Comparison of ENCODE assay signal across 22 cellular contexts in the genomic region with DNA sequence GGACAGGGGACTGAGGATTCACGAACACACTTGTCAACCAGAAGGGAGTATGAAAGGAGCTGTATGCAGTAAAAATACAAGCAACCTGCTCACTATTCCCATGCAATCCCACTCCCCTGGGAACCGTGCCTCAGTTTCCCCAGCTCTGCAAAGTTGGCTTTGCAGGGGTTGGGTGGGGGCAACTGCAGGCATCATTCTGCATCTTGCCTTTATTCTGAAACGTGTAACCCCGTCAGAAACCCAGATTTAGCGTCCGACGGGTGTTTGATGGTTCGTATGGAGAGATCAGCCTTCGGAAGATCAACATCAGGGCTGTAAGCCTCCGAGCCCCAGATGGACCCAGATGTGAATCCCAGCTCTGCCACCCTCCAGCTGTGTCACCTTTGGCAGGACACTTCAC. TPM values are rescaled to one million over a fixed set of nuclear protein-coding genes. Genes with fewer than 3 reads are reported as not detected.
DNase-seq lines count a peak whose midpoint lies in the region; ATAC-seq and TF ChIP-seq lines count a peak whose summit lies in the region.
"Had no signal": no experiment of that assay in that cellular context is flagged by ENCODE, and none has a peak within 500 bp of the region (broad histone marks: within the 10 kb centered on the region; RNA-seq: fewer than 3 reads in every experiment).

No MANE protein-coding gene starts in this region.

- no peaks in the 10 kb centered on the region for H4K20me1 ChIP-seq in OCI-LY7 (ENCODE audit: insufficient read depth, low read length)

- no peaks in the 10 kb centered on the region for H3K27me3 Mint-ChIP-seq in memory B cell

- TF ChIP-seq CTCF in left ventricle myocardium inferior (IDR thresholded peaks at IDR 0.05; ENCODE audit: borderline replicate concordance) (no peak), OCI-LY7 (conservative IDR thresholded peaks at IDR 0.05; ENCODE audit: low read length) (no peak), lower lobe of right lung (IDR thresholded peaks at IDR 0.05) (no peak)

- intact Hi-C loops in left ventricle myocardium inferior (cut with micrococcal nuclease) = no loop called here
- intact Hi-C loops in Right ventricle myocardium superior (cut with DNase I) = no loop called here
- intact Hi-C loops in OCI-LY7 (cut with micrococcal nuclease; ENCODE audit: unreplicated experiment) = no loop called here
- intact Hi-C loops in lower lobe of right lung (cut with DNase I) = no loop called here

- H3K4me3 Mint-ChIP-seq in memory B cell = no peak overlapping the region
- H3K4me3 Mint-ChIP-seq: type B pancreatic cell had no signal

- no peaks in the 10 kb centered on the region for H3K9me3 ChIP-seq in left ventricle myocardium inferior (replicated peaks)
- no peaks in the 10 kb centered on the region for H3K9me3 ChIP-seq in OCI-LY7 (ENCODE audit: low read length)
- H3K9me3 ChIP-seq in lower lobe of right lung = no peaks in the 10 kb centered on the region

- peaks cover 11% of the 10 kb centered on the region for H3K4me1 ChIP-seq in left ventricle myocardium inferior
- H3K4me1 ChIP-seq in OCI-LY7 (ENCODE audit: insufficient read depth, low read length, poor library complexity, severe bottlenecking) = peaks cover 40% of the 10 kb centered on the region
- H3K4me1 ChIP-seq in lower lobe of right lung = peaks cover 13% of the 10 kb centered on the region

- no peak overlapping the region for H3K27ac ChIP-seq in left ventricle myocardium inferior (replicated peaks)
- H3K27ac ChIP-seq in OCI-LY7 (ENCODE audit: low read depth, low read length, poor library complexity, severe bottlenecking) = peak overlapping the region; percentile 89
- no peak overlapping the region for H3K27ac ChIP-seq in lower lobe of right lung

- no peaks in the 10 kb centered on the region for H3K9me3 Mint-ChIP-seq in memory B cell
- H3K9me3 Mint-ChIP-seq: activated T-cell treated with anti-CD3 and anti-CD28 coated beads, Interleukin-2, amount 50 U/mL, for 72 hours; type B pancreatic cell had no signal

- no peak for DNase-seq in left ventricle myocardium inferior
- DNase-seq in Right ventricle myocardium superior = no peak
- DNase-seq in OCI-LY7 (ENCODE audit: low spot score) = no peak
- DNase-seq in memory B cell (ENCODE audit: low spot score in 2 of 2) = no peak
- DNase-seq in SHP77 treated with DMSO at 0.1 percent for 48 hours (lab: John Stamatoyannopoulos, UW) = no peak
- DNase-seq in lower lobe of right lung = no peak
- DNase-seq in NCI-H510A treated with DMSO at 0.1 percent for 48 hours (lab: John Stamatoyannopoulos, UW) = no peak
- DNase-seq: activated CD4-positive, alpha-beta T cell treated with anti-CD3 and anti-CD28 coated beads, Interleukin-2, amount 50 U/mL, for 4 hours; activated T-cell treated with anti-CD3 and anti-CD28 coated beads, Interleukin-2, amount 50 U/mL, for 72 hours; amniotic stem cell; EL; foreskin fibroblast; Kasumi-1; left ventricle myocardium superior; NCI-H1092 treated with DMSO at 0.1 percent for 48 hours; NCI-H2081 treated with DMSO at 0.1 percent for 48 hours; nucleus accumbens; retina; stimulated activated CD4-positive, alpha-beta T cell treated with anti-CD3 and anti-CD28 coated beads, Interleukin-4, amount 100 ng/mL, for 4 hours had no signal

- H3K36me3 ChIP-seq in left ventricle myocardium inferior (no peaks in the 10 kb centered on the region), OCI-LY7 (ENCODE audit: insufficient read depth, low read length) (peaks cover 5% of the 10 kb centered on the region), lower lobe of right lung (peaks cover 5% of the 10 kb centered on the region)

- H3K4me2 ChIP-seq in OCI-LY7 (ENCODE audit: low read length) = no peak overlapping the region; the same call in 1 of the 2 replicates

- CTCF ChIA-PET in OCI-LY7 (lab: Charles Lee; ENCODE audit: unreplicated experiment) = no interaction called here

- peaks cover 10% of the 10 kb centered on the region; the same call in 1 of the 2 replicates for H3K79me2 ChIP-seq in OCI-LY7 (ENCODE audit: insufficient read depth, low read depth, low read length)

- no peaks in the 10 kb centered on the region for H3K9me2 ChIP-seq in OCI-LY7 (ENCODE audit: insufficient read depth, low read length)

- H3K4me3 ChIP-seq in left ventricle myocardium inferior = peak overlapping the region; percentile 5
- no peak overlapping the region for H3K4me3 ChIP-seq in OCI-LY7 (ENCODE audit: low read depth, low read length, poor library complexity, severe bottlenecking)
- no peak overlapping the region for H3K4me3 ChIP-seq in lower lobe of right lung

- H3K36me3 Mint-ChIP-seq in memory B cell = peaks cover 40% of the 10 kb centered on the region
- H3K36me3 Mint-ChIP-seq: type B pancreatic cell had no signal

- ATAC-seq in Right ventricle myocardium superior (ENCODE audit: poor library complexity) = no peak
- no peak for ATAC-seq in memory B cell (ENCODE audit: low read depth)
- no peak for ATAC-seq in lower lobe of right lung
- ATAC-seq: activated T-cell treated with anti-CD3 and anti-CD28 coated beads, Interleukin-2, amount 50 U/mL, for 72 hours; left ventricle myocardium superior had no signal

- no peak overlapping the region for H2AFZ ChIP-seq in OCI-LY7 (ENCODE audit: low read length)

- POLR2A ChIA-PET in OCI-LY7 (lab: Charles Lee) = no interaction called here

- peak overlapping the region; percentile 45 for H3K27ac Mint-ChIP-seq in memory B cell
- H3K27ac Mint-ChIP-seq: activated T-cell treated with anti-CD3 and anti-CD28 coated beads, Interleukin-2, amount 50 U/mL, for 72 hours had no signal

- H3K27me3 ChIP-seq in left ventricle myocardium inferior (ENCODE audit: low read depth) (peaks cover 93% of the 10 kb centered on the region), lower lobe of right lung (ENCODE audit: low read depth) (peaks cover 9% of the 10 kb centered on the region)

- BruUV-seq in OCI-LY7 (replicated peaks; lab: Mats Ljungman, UMichigan) = no TSS peak

- peaks cover 54% of the 10 kb centered on the region for H3K4me1 Mint-ChIP-seq in memory B cell

RNA-seq across cellular contexts. Expression of a gene that starts 3.6 kb away (rescaled TPM):
- total RNA-seq in left ventricle myocardium inferior (4.8 TPM), Right ventricle myocardium superior (7.0 TPM), OCI-LY7 (2022) (24.8 and 28.1 TPM in 2 replicates), lower lobe of right lung (45.4 TPM)
- 20.6 and 35.0 TPM in 2 replicates for total RNA-seq in OCI-LY7 (2014; rRNA removed; shearing (Covaris generic))
- total RNA-seq: H7, NCI-H460 had no signal

RNA-seq across cellular contexts. Expression of a gene that starts 41.9 kb away (rescaled TPM):
- 1.8 TPM for total RNA-seq in left ventricle myocardium inferior
- total RNA-seq in Right ventricle myocardium superior = 4.1 TPM
- 91.5 and 142 TPM in 2 replicates for total RNA-seq in OCI-LY7 (2014; rRNA removed; shearing (Covaris generic))
- total RNA-seq in OCI-LY7 (2022) = 321 and 331 TPM in 2 replicates
- 111 TPM for total RNA-seq in lower lobe of right lung

Comparison
In these comparisons a context has a peak if more than half of its experiments do, and no peak if none do; other contexts are left out.
1. RNA of a gene that starts 41.9 kb away (total RNA-seq): 91.5 to 331 TPM in OCI-LY7 and 111 TPM in lower lobe of right lung (single experiment); 4.1 TPM in Right ventricle myocardium superior (single experiment) and 1.8 TPM in left ventricle myocardium inferior (single experiment); every median in the first group is over 10 times any median in the second.